In the genomic region with DNA sequence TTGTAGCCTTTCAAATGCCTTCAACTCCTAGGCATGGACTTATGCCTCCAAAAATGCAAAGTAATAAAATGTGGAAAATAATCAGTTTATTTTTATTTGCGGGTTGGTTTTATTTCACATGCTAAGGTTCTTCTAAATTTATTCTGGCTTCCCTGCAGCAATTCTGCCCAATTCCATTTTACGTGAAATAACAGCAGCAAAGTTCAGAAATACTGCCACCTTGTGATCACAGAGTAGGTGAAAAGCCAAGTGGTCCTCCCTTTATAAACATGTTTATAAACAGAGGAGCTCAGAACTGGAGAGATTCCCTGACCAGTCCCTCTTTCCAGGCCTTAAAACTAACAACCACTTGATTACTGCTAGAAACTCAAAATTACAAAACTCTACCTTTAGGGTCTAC, we compare ENCODE assay signal across 8 cellular contexts. TPM values are rescaled to one million over a fixed set of nuclear protein-coding genes. Genes with fewer than 3 reads are reported as not detected.
A peak's percentile ranks its signal among the peaks of the same experiment; 100 is the strongest.
DNase-seq lines count a peak whose midpoint lies in the region; ATAC-seq and TF ChIP-seq lines count a peak whose summit lies in the region.

No MANE protein-coding gene starts in this region.

- H3K27me3 ChIP-seq in esophagus squamous epithelium = no peaks in the 10 kb centered on the region
- H3K27me3 ChIP-seq in sigmoid colon = no peaks in the 10 kb centered on the region

- no peaks in the 10 kb centered on the region for H3K36me3 ChIP-seq in esophagus squamous epithelium
- H3K36me3 ChIP-seq in sigmoid colon = no peaks in the 10 kb centered on the region

- no peak for TF ChIP-seq EP300 in sigmoid colon (IDR thresholded peaks at IDR 0.05)

- peaks cover 0 to 18% (median 0%) of the 10 kb centered on the region in 3 donors for H3K4me1 ChIP-seq in esophagus squamous epithelium
- no peaks in the 10 kb centered on the region for H3K4me1 ChIP-seq in sigmoid colon

- 14 to 17% methylated on average over 2 of the region's 2 CpGs for WGBS in esophagus squamous epithelium, 2 donors
- 9 to 30% methylated on average over 2 of the region's 2 CpGs for WGBS in sigmoid colon, 2 donors

- intact Hi-C loops in esophagus squamous epithelium (cut with DNase I) (no loop called here), sigmoid colon (cut with DNase I) (loop anchor here (1.0 to 5.0 kb wide), 2 partner anchors 107 to 174 kb away; no protein-coding TSS in a partner anchor)

- H3K9me3 ChIP-seq in esophagus squamous epithelium (no peaks in the 10 kb centered on the region), sigmoid colon (no peaks in the 10 kb centered on the region)

- ATAC-seq in GM19351 (IDR thresholded peaks at IDR 0.05; ENCODE audit: unreplicated experiment) (peak; percentile 75), HG02610 (IDR thresholded peaks at IDR 0.05; ENCODE audit: unreplicated experiment) (no peak)

- TF ChIP-seq POLR2A in esophagus squamous epithelium (IDR thresholded peaks at IDR 0.05) (no peak), sigmoid colon (IDR thresholded peaks at IDR 0.05) (no peak)

- H3K27ac ChIP-seq in esophagus squamous epithelium (peak overlapping the region in 3 of 4 donors; percentile 65 to 83 (median 73)), sigmoid colon (no peak overlapping the region)

- DNase-seq in AG09319 (ENCODE audit: extremely low read depth, low read depth) (no peak), NCI-H748 treated with DMSO at 0.1 percent for 48 hours (lab: John Stamatoyannopoulos, UW) (peak; percentile 1), esophagus squamous epithelium (lab: John Stamatoyannopoulos, UW) (no peak), sigmoid colon (no peak), germinal center (ENCODE audit: low spot score) (no peak)
- DNase-seq in stimulated activated naive CD4-positive, alpha-beta T cell treated with Interleukin-2 at 50 U/mL for 16 hours (lab: John Stamatoyannopoulos, UW) = no peak

- TF ChIP-seq CTCF in AG09319 (IDR thresholded peaks at IDR 0.05; ENCODE audit: low read depth, low read length) = peak; percentile 48
- TF ChIP-seq CTCF in esophagus squamous epithelium (IDR thresholded peaks at IDR 0.05) = peak in 4 of 6 experiments; percentile 16 to 50 (median 29)
- peak; percentile 28 to 56 (median 46) for TF ChIP-seq CTCF in sigmoid colon (IDR thresholded peaks at IDR 0.05)

- H3K4me3 ChIP-seq in esophagus squamous epithelium = no peak overlapping the region
- H3K4me3 ChIP-seq in sigmoid colon = no peak overlapping the region

RNA-seq across cellular contexts. Expression of a gene that starts 14.7 kb away (rescaled TPM):
- total RNA-seq in esophagus squamous epithelium (1 to 10 TPM in 1 of 4 donors, under 1 TPM in 2, not detected in 1; 0.53 to 1.5 (median 0.57) TPM), sigmoid colon (10 to 100 TPM; 13.6 to 24.1 (median 17.2) TPM)
- under 1 TPM; under 0.01 to 0.61 (median under 0.01) TPM for polyA plus RNA-seq in sigmoid colon

RNA-seq across cellular contexts. Expression of a gene that starts 43.9 kb away (rescaled TPM):
- total RNA-seq in esophagus squamous epithelium (10 to 100 TPM; 47.1 to 60.5 (median 49.2) TPM), sigmoid colon (10 to 100 TPM; 41.3 to 73.1 (median 44.8) TPM)
- 10 to 100 TPM; 24.7 to 40.7 (median 34.8) TPM for polyA plus RNA-seq in sigmoid colon

RNA-seq across cellular contexts. Expression of a gene that starts 56.6 kb away (rescaled TPM):
- not detected for total RNA-seq in esophagus squamous epithelium
- not detected for total RNA-seq in sigmoid colon
- polyA plus RNA-seq in sigmoid colon = under 1 TPM in 1 of 3 donors, not detected in 2; 0.67 TPM

Comparison
In these comparisons a context has a peak if more than half of its experiments do, and no peak if none do; other contexts are left out.
1. H3K27ac ChIP-seq: peak in esophagus squamous epithelium (3 of 4); none in sigmoid colon (0 of 4).
2. RNA of a gene that starts 14.7 kb away (total RNA-seq): 13.6 to 24.1 TPM in sigmoid colon; 0.53 to 1.5 TPM in esophagus squamous epithelium; every median in the first group is over 4 times any median in the second.
3. Peak in every context shown above with its lines, with median percentiles within 50 percentile points of each other: CTCF ChIP-seq.